ENCODE assay signal across 16 cellular contexts in the genomic region with DNA sequence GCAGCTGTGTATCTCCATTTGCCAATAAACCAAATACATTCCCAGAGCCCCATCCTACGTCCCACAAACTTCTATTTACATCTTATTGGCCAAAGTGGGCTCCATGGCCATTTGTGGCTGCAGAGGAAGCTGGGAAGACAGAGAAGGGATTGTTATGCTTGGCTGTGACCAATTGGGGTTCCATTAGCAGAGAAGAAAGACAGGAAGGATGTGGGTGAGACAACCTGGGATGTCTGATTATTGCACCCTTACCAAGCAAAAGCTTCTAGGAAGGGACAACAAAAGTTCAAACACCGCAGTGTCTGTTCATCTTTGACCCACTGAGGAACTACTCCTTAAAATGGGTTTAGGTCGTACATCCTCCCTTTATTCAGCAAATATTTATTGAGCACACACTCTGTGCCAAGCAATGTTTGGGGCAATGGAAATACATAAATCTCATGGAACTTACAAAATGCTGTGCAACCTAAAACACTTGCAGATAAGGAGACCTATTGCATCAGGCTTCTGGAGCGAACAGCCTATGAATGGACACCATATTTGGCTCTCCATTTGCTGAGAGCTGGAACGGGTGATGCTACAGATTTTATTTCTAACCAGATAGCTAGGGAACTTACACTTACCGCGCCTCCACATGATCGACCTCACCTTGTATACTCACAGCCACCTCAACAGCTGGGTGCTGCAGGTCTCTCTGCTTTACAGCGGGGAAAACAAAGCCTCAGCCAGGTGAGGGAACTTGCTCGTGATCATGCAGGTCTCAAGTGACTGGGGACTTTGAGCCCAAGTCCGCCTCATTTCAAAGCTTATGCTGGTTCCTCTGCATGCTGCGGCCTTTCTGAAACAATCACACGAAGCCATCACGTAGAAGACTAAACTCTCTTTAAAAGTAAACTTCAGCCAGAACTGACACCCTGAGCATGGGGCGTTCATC. TPM values are rescaled to one million over a fixed set of nuclear protein-coding genes. Genes with fewer than 3 reads are reported as not detected.
A peak's percentile ranks its signal among the peaks of the same experiment; 100 is the strongest.
DNase-seq lines count a peak whose midpoint lies in the region; ATAC-seq and TF ChIP-seq lines count a peak whose summit lies in the region.
"Had no signal": no experiment of that assay in that cellular context is flagged by ENCODE, and none has a peak within 500 bp of the region (broad histone marks: within the 10 kb centered on the region; RNA-seq: fewer than 3 reads in every experiment).

No MANE protein-coding gene starts in this region.

- H3K9ac ChIP-seq in colonic mucosa (ENCODE audit: low read depth in 2 of 2, low read length in 2 of 2), result no peak overlapping the region
- H3K9ac ChIP-seq: BLaER1, KMS-11 had no signal

- H3K79me2 ChIP-seq in hepatocyte, result no peaks in the 10 kb centered on the region

- H3K4me1 ChIP-seq in colonic mucosa (no peaks in the 10 kb centered on the region), hepatocyte (ENCODE audit: insufficient read depth) (peaks cover 4% of the 10 kb centered on the region), stomach (no peaks in the 10 kb centered on the region)
- no peaks in the 10 kb centered on the region for H3K4me1 ChIP-seq in naive thymus-derived CD4-positive, alpha-beta T cell (ENCODE audit: control insufficient read depth in 2 of 2, insufficient read depth in 2 of 2, low read length in 2 of 2)

- no peaks in the 10 kb centered on the region for H3K4me1 Mint-ChIP-seq in naive thymus-derived CD4-positive, alpha-beta T cell
- H3K4me1 Mint-ChIP-seq: CD8-positive, alpha-beta memory T cell had no signal

- TF ChIP-seq EP300 in stomach (IDR thresholded peaks at IDR 0.05), result no peak

- H3K9me3 ChIP-seq in colonic mucosa (no peaks in the 10 kb centered on the region), hepatocyte (ENCODE audit: low read depth) (no peaks in the 10 kb centered on the region), stomach (no peaks in the 10 kb centered on the region)
- H3K9me3 ChIP-seq in naive thymus-derived CD4-positive, alpha-beta T cell (ENCODE audit: control insufficient read depth in 2 of 3, low read length in 3 of 3), result no peaks in the 10 kb centered on the region
- H3K9me3 ChIP-seq: BLaER1 had no signal

- H3K4me3 ChIP-seq in colonic mucosa, result no peak overlapping the region
- no peak overlapping the region for H3K4me3 ChIP-seq in hepatocyte
- no peak overlapping the region for H3K4me3 ChIP-seq in stomach
- no peak overlapping the region for H3K4me3 ChIP-seq in naive thymus-derived CD4-positive, alpha-beta T cell (ENCODE audit: low read length)
- H3K4me3 ChIP-seq: BLaER1, GM12878 had no signal

- WGBS in hepatocyte (ENCODE audit: low lambda C conversion rate, missing lambda C conversion rate), result 79% methylated on average over 15 of the region's 15 CpGs
- 72 to 82% (median 76%) methylated on average over 15 of the region's 15 CpGs for WGBS in stomach, 5 donors

- H3K9me2 ChIP-seq in hepatocyte (replicated peaks; ENCODE audit: insufficient read depth), result no peaks in the 10 kb centered on the region

- H3K36me3 Mint-ChIP-seq in naive thymus-derived CD4-positive, alpha-beta T cell, result no peaks in the 10 kb centered on the region
- H3K36me3 Mint-ChIP-seq: CD8-positive, alpha-beta memory T cell had no signal

- no peaks in the 10 kb centered on the region for H4K20me1 ChIP-seq in hepatocyte (ENCODE audit: insufficient read depth, poor library complexity, severe bottlenecking)
- H4K20me1 ChIP-seq: BLaER1 had no signal

- no peaks in the 10 kb centered on the region for H3K9me3 Mint-ChIP-seq in naive thymus-derived CD4-positive, alpha-beta T cell
- H3K9me3 Mint-ChIP-seq: CD8-positive, alpha-beta memory T cell had no signal

- intact Hi-C loops in colonic mucosa (cut with DNase I) (no loop called here), stomach (cut with DNase I; ENCODE audit: low total_unique reads) (no loop called here), Right ventricle myocardium inferior (cut with DNase I) (no loop called here)
- intact Hi-C loops in naive thymus-derived CD4-positive, alpha-beta T cell (cut with micrococcal nuclease), result no loop called here

- no peak for TF ChIP-seq POLR2A in stomach (IDR thresholded peaks at IDR 0.05)

- H3K27me3 ChIP-seq in colonic mucosa, result no peaks in the 10 kb centered on the region
- no peaks in the 10 kb centered on the region for H3K27me3 ChIP-seq in hepatocyte
- H3K27me3 ChIP-seq in stomach, result no peaks in the 10 kb centered on the region
- H3K27me3 ChIP-seq in naive thymus-derived CD4-positive, alpha-beta T cell (ENCODE audit: control insufficient read depth in 2 of 2, insufficient read depth in 2 of 2, low read length in 2 of 2), result no peaks in the 10 kb centered on the region
- H3K27me3 ChIP-seq: BLaER1 had no signal

- ATAC-seq in Right ventricle myocardium inferior, result no peak
- no peak for ATAC-seq in naive thymus-derived CD4-positive, alpha-beta T cell
- ATAC-seq: GM12878 had no signal

- H3K27me3 Mint-ChIP-seq in naive thymus-derived CD4-positive, alpha-beta T cell, result peaks cover 0 to 31% (median 11%) of the 10 kb centered on the region in 5 donors

- TF ChIP-seq CTCF in colonic mucosa (IDR thresholded peaks at IDR 0.05) (no peak), hepatocyte (IDR thresholded peaks at IDR 0.05; ENCODE audit: poor library complexity) (no peak), stomach (IDR thresholded peaks at IDR 0.05) (no peak)

- DNase-seq in NCI-H2107 treated with DMSO at 0.1 percent for 48 hours (lab: John Stamatoyannopoulos, UW; ENCODE audit: unreplicated experiment) (peak; percentile 1), NCI-H2107 (lab: John Stamatoyannopoulos, UW) (no peak), colonic mucosa (peak; percentile 24), hepatocyte (ENCODE audit: low spot score) (peak; percentile 56), stomach (peak; percentile 2), Right ventricle myocardium inferior (ENCODE audit: missing footprints) (no peak), GDM1 (lab: John Stamatoyannopoulos, UW) (no peak)
- no peak for DNase-seq in naive thymus-derived CD4-positive, alpha-beta T cell
- DNase-seq: CD8-positive, alpha-beta memory T cell; EL; NCI-H1092; NCI-H1694 had no signal

- no peak overlapping the region for H2AFZ ChIP-seq in hepatocyte

- no peak overlapping the region for H3K4me2 ChIP-seq in hepatocyte
- H3K4me2 ChIP-seq: BLaER1, KMS-11 had no signal

- no peak overlapping the region for H3K27ac Mint-ChIP-seq in naive thymus-derived CD4-positive, alpha-beta T cell
- H3K27ac Mint-ChIP-seq: CD8-positive, alpha-beta memory T cell had no signal

- no peak overlapping the region for H3K4me3 Mint-ChIP-seq in naive thymus-derived CD4-positive, alpha-beta T cell
- H3K4me3 Mint-ChIP-seq: CD8-positive, alpha-beta memory T cell had no signal

- H3K27ac ChIP-seq in colonic mucosa (no peak overlapping the region), hepatocyte (peak overlapping the region; percentile 58), stomach (no peak overlapping the region)
- no peak overlapping the region for H3K27ac ChIP-seq in naive thymus-derived CD4-positive, alpha-beta T cell (ENCODE audit: low read depth, low read length)
- H3K27ac ChIP-seq: 22Rv1, BLaER1, KMS-11 had no signal

- POLR2A ChIA-PET in naive thymus-derived CD4-positive, alpha-beta T cell (lab: Charles Lee), result no interaction called here

- CTCF ChIA-PET in naive thymus-derived CD4-positive, alpha-beta T cell (lab: Charles Lee), result interaction anchor here (1.2 kb wide), 1 partner anchor 46 kb away, joined by 3 read pairs; no protein-coding TSS in a partner anchor

- H3K36me3 ChIP-seq in colonic mucosa (no peaks in the 10 kb centered on the region), hepatocyte (replicated peaks; ENCODE audit: insufficient read depth, low read depth) (no peaks in the 10 kb centered on the region), stomach (no peaks in the 10 kb centered on the region)
- H3K36me3 ChIP-seq in naive thymus-derived CD4-positive, alpha-beta T cell (ENCODE audit: control insufficient read depth in 2 of 3, insufficient read depth in 3 of 3, low read length in 3 of 3), result no peaks in the 10 kb centered on the region
- H3K36me3 ChIP-seq: BLaER1 had no signal

RNA-seq across cellular contexts. Expression of a gene that starts 21.4 kb away (rescaled TPM):
- under 1 TPM; 0.35 to 0.64 TPM for total RNA-seq in colonic mucosa
- total RNA-seq in hepatocyte, result 0.12 TPM in 1 of 2 replicates, not detected in the other
- polyA plus RNA-seq in hepatocyte, result 0.36 and 0.40 TPM in 2 replicates
- 1 to 10 TPM in 1 of 5 donors, under 1 TPM in 1, not detected in 3; 0.37 to 1.3 TPM for total RNA-seq in stomach
- polyA plus RNA-seq in stomach, result under 1 TPM in 2 of 3 donors, not detected in 1; 0.25 to 0.70 TPM
- total RNA-seq in Right ventricle myocardium inferior, result not detected
- not detected for total RNA-seq in naive thymus-derived CD4-positive, alpha-beta T cell
- not detected for polyA plus RNA-seq in naive thymus-derived CD4-positive, alpha-beta T cell
- total RNA-seq: CD8-positive, alpha-beta memory T cell; GM12878 had no signal
- polyA plus RNA-seq: CD8-positive, alpha-beta memory T cell had no signal

Comparison
In these comparisons a context has a peak if more than half of its experiments do, and no peak if none do; other contexts are left out.
1. DNase-seq: peak in NCI-H2107 treated with DMSO at 0.1 percent for 48 hours (single experiment), colonic mucosa (single experiment), hepatocyte (single experiment) and stomach (single experiment); none in NCI-H2107 (single experiment), Right ventricle myocardium inferior (single experiment), GDM1 (single experiment) and naive thymus-derived CD4-positive, alpha-beta T cell (0 of 9).